7 cellular contexts compared by ENCODE assay signal in the genomic region with DNA sequence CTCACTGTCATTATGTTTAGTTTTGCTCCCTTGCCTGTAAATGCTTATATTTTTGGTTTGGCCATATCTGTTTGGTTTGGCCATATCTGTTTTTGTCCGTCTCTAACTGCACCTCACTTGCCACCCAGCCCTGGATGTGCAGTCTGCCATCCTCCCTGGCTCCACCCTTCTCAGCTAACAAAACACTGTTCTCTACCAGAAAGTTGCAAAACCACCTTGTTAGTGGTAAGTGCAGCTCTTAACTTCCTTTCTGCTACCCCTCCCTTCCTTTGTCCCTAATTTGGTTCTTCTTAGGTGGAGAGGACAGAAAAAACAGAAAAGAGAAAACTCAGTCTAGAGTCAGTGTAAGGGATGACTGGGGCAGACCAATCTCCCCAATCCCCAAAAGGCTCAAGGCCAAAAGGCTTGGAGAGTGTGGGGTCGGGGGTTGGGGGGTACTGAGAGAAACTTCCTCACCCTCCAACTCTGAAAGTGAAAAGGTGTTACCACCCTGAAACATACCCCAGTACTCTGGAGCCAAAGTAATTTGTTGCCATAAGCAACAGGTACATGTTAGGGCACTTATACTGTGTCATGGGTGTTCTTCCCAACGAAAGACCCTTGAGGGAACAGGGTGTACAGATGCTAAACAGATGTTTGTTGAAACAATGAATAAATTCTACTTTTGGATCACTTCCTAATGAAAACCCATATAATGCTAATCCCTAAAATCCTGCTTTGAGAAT. TPM values are rescaled to one million over a fixed set of nuclear protein-coding genes. Genes with fewer than 3 reads are reported as not detected.
A peak's percentile ranks its signal among the peaks of the same experiment; 100 is the strongest.
DNase-seq lines count a peak whose midpoint lies in the region; ATAC-seq and TF ChIP-seq lines count a peak whose summit lies in the region.

No MANE protein-coding gene starts in this region.

- peaks cover 45 to 52% (median 51%) of the 10 kb centered on the region in 3 donors for H3K4me1 Mint-ChIP-seq in IgD-negative memory B cell
- peaks cover 78 to 79% of the 10 kb centered on the region in 2 donors for H3K4me1 Mint-ChIP-seq in natural killer cell

- TF ChIP-seq EP300 in suprapubic skin (IDR thresholded peaks at IDR 0.05) = no peak

- no peaks in the 10 kb centered on the region for H3K27me3 Mint-ChIP-seq in IgD-negative memory B cell
- no peaks in the 10 kb centered on the region for H3K27me3 Mint-ChIP-seq in natural killer cell (ENCODE audit: low read depth in 2 of 2)

- TF ChIP-seq CTCF in natural killer cell (IDR thresholded peaks at IDR 0.05) (no peak), suprapubic skin (IDR thresholded peaks at IDR 0.05) (no peak)

- peak overlapping the region; percentile 15 to 90 (median 64) for H3K4me3 Mint-ChIP-seq in IgD-negative memory B cell
- peak overlapping the region; percentile 80 for H3K4me3 Mint-ChIP-seq in natural killer cell

- H3K27me3 ChIP-seq in suprapubic skin = no peaks in the 10 kb centered on the region

- TF ChIP-seq POLR2A in suprapubic skin (IDR thresholded peaks at IDR 0.05) = no peak

- peak; percentile 53 for DNase-seq in activated T-cell treated with anti-CD3 and anti-CD28 coated beads, Interleukin-2, amount 50 U/mL, for 1 hour
- DNase-seq in natural killer cell = peak; percentile 35
- DNase-seq in suprapubic skin (ENCODE audit: low spot score in 2 of 2) = no peak
- no peak for DNase-seq in NCI-H128 (lab: John Stamatoyannopoulos, UW; ENCODE audit: unreplicated experiment)

- H3K36me3 ChIP-seq in suprapubic skin = no peaks in the 10 kb centered on the region

- H3K27ac Mint-ChIP-seq in IgD-negative memory B cell = peak overlapping the region; percentile 6 to 95 (median 44)
- H3K27ac Mint-ChIP-seq in natural killer cell = peak overlapping the region; percentile 87 to 90

- H3K9me3 Mint-ChIP-seq in IgD-negative memory B cell = no peaks in the 10 kb centered on the region
- H3K9me3 Mint-ChIP-seq in natural killer cell = no peaks in the 10 kb centered on the region

- H3K4me3 ChIP-seq in suprapubic skin = no peak overlapping the region

- H3K9me3 ChIP-seq in suprapubic skin = no peaks in the 10 kb centered on the region

- WGBS in suprapubic skin = 50% methylated on average over 3 of the region's 3 CpGs

- intact Hi-C loops in natural killer cell (cut with micrococcal nuclease) = loop anchor here (1.0 kb wide), 1 partner anchor 22 kb away; no protein-coding TSS in a partner anchor

- H3K36me3 Mint-ChIP-seq in IgD-negative memory B cell = peaks cover 17% of the 10 kb centered on the region
- H3K36me3 Mint-ChIP-seq in natural killer cell = peaks cover 18% of the 10 kb centered on the region

- H3K27ac ChIP-seq in suprapubic skin = no peak overlapping the region

- H3K4me1 ChIP-seq in suprapubic skin = peaks cover 17% of the 10 kb centered on the region

- peak; percentile 62 for ATAC-seq in GM18867 (IDR thresholded peaks at IDR 0.05; ENCODE audit: unreplicated experiment)
- peak; percentile 75 to 90 (median 87) for ATAC-seq in natural killer cell
- no peak for ATAC-seq in HG03442 (IDR thresholded peaks at IDR 0.05; ENCODE audit: unreplicated experiment)

RNA-seq across cellular contexts. Expression of a gene that starts 5.0 kb away (rescaled TPM):
- 93.8 TPM for polyA plus RNA-seq in IgD-negative memory B cell
- total RNA-seq in natural killer cell = 100 to 1,000 TPM; 443 to 495 (median 478) TPM
- total RNA-seq in suprapubic skin = 1 to 10 TPM in 2 of 4 donors, under 1 TPM in 2; 0.68 to 1.9 (median 1.3) TPM

RNA-seq across cellular contexts. Expression of a gene that starts 27.5 kb away (rescaled TPM):
- 0.58 TPM for polyA plus RNA-seq in IgD-negative memory B cell
- under 1 TPM in 2 of 3 donors, not detected in 1; 0.53 to 0.66 TPM for total RNA-seq in natural killer cell
- total RNA-seq in suprapubic skin = not detected

RNA-seq across cellular contexts. Expression of a gene that starts 48.8 kb away (rescaled TPM):
- 82.1 TPM for polyA plus RNA-seq in IgD-negative memory B cell
- total RNA-seq in natural killer cell = 10 to 100 TPM in 2 of 3 donors, 1 to 10 TPM in 1; 6.5 to 26.2 (median 19.0) TPM
- total RNA-seq in suprapubic skin = 10 to 100 TPM; 31.6 to 68.7 (median 46.8) TPM

Comparison
In these comparisons a context has a peak if more than half of its experiments do, and no peak if none do; other contexts are left out.
1. DNase-seq: peak in activated T-cell treated with anti-CD3 and anti-CD28 coated beads, Interleukin-2, amount 50 U/mL, for 1 hour (single experiment) and natural killer cell (single experiment); none in suprapubic skin (0 of 2) and NCI-H128 (single experiment).
2. RNA of a gene that starts 5.0 kb away (total RNA-seq): 443 to 495 TPM in natural killer cell; 0.68 to 1.9 TPM in suprapubic skin; every median in the first group is over 100 times any median in the second.